Comparison of ENCODE assay signal across 8 cellular contexts in the genomic region with DNA sequence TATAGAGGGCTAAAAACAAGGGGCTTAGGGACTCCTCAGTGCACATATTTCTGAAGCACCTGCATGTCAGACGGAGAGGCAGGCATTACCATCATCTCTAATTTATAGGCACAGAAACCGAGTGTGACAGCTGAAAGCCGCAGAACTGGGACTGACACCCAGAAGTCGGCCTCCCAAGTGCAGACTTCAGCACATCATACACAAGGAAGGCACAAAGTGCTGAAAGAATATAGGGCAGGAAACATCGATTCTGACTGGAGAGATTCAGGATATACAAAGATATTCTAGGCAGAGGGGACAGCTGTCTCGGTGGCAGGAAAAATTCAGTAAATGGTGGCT. TPM values are rescaled to one million over a fixed set of nuclear protein-coding genes. Genes with fewer than 3 reads are reported as not detected.
DNase-seq lines count a peak whose midpoint lies in the region; ATAC-seq and TF ChIP-seq lines count a peak whose summit lies in the region.

No MANE protein-coding gene starts in this region.

- H3K4me1 Mint-ChIP-seq in activated naive CD4-positive, alpha-beta T cell treated with anti-CD3 and anti-CD28 coated beads, Interleukin-2, amount 10 ng/mL, durations not matched to agents 7 days and 5 days: peaks cover 41% of the 10 kb centered on the region
- peaks cover 24% of the 10 kb centered on the region for H3K4me1 Mint-ChIP-seq in activated T-helper 2 cell treated with anti-CD3 and anti-CD28 coated beads, Interferon-gamma antibody, Interleukin-2, Interleukin-4, amounts not matched to agents 10 μg/mL and 5 μg/mL and 100 μg/mL, durations not matched to agents 14 hours and 24 hours and 36 hours (ENCODE audit: low read depth)

- H3K9me3 Mint-ChIP-seq in activated naive CD4-positive, alpha-beta T cell treated with anti-CD3 and anti-CD28 coated beads, Interleukin-2, amount 10 ng/mL, durations not matched to agents 7 days and 5 days: no peaks in the 10 kb centered on the region
- no peaks in the 10 kb centered on the region for H3K9me3 Mint-ChIP-seq in activated T-helper 2 cell treated with anti-CD3 and anti-CD28 coated beads, Interferon-gamma antibody, Interleukin-2, Interleukin-4, amounts not matched to agents 10 μg/mL and 5 μg/mL and 100 μg/mL, durations not matched to agents 14 hours and 24 hours and 36 hours

- H3K4me3 Mint-ChIP-seq in activated naive CD4-positive, alpha-beta T cell treated with anti-CD3 and anti-CD28 coated beads, Interleukin-2, amount 10 ng/mL, durations not matched to agents 7 days and 5 days: peak overlapping the region; percentile 82
- peak overlapping the region; percentile 84 for H3K4me3 Mint-ChIP-seq in activated T-helper 2 cell treated with anti-CD3 and anti-CD28 coated beads, Interferon-gamma antibody, Interleukin-2, Interleukin-4, amounts not matched to agents 10 μg/mL and 5 μg/mL and 100 μg/mL, durations not matched to agents 14 hours and 24 hours and 36 hours (ENCODE audit: low read depth)

- no peak for TF ChIP-seq POLR2A in tibial nerve (IDR thresholded peaks at IDR 0.05)

- DNase-seq in activated naive CD4-positive, alpha-beta T cell treated with anti-CD3 and anti-CD28 coated beads, Interleukin-2, amount 10 ng/mL, durations not matched to agents 7 days and 5 days: no peak
- no peak for DNase-seq in activated naive CD4-positive, alpha-beta T cell (lab: John Stamatoyannopoulos, UW)
- DNase-seq in activated T-helper 2 cell treated with anti-CD3 and anti-CD28 coated beads, Interferon-gamma antibody, Interleukin-2, Interleukin-4, amounts not matched to agents 10 μg/mL and 5 μg/mL and 100 μg/mL, durations not matched to agents 14 hours and 24 hours and 36 hours (ENCODE audit: low spot score): no peak
- DNase-seq in left lung (no peak), tibial nerve (ENCODE audit: low spot score in 2 of 2) (no peak), NCI-H2081 treated with DMSO at 0.1 percent for 48 hours (lab: John Stamatoyannopoulos, UW) (no peak)

- TF ChIP-seq CTCF in left lung (IDR thresholded peaks at IDR 0.05) (no peak), tibial nerve (IDR thresholded peaks at IDR 0.05) (no peak)

- peaks cover 27% of the 10 kb centered on the region for H3K36me3 Mint-ChIP-seq in activated naive CD4-positive, alpha-beta T cell treated with anti-CD3 and anti-CD28 coated beads, Interleukin-2, amount 10 ng/mL, durations not matched to agents 7 days and 5 days
- H3K36me3 Mint-ChIP-seq in activated T-helper 2 cell treated with anti-CD3 and anti-CD28 coated beads, Interferon-gamma antibody, Interleukin-2, Interleukin-4, amounts not matched to agents 10 μg/mL and 5 μg/mL and 100 μg/mL, durations not matched to agents 14 hours and 24 hours and 36 hours (ENCODE audit: low read depth): peaks cover 58% of the 10 kb centered on the region

- 58 to 61% methylated on average over 6 of the region's 6 CpGs for whole genome bisulfite sequencing in tibial nerve, 2 donors

- H3K4me3 ChIP-seq in left lung: peak overlapping the region in 1 of 2 donors; percentile 68
- peak overlapping the region in 2 of 4 donors; percentile 57 to 77 for H3K4me3 ChIP-seq in tibial nerve

- no peak for ATAC-seq in left lung
- no peak for ATAC-seq in HG03342 (IDR thresholded peaks at IDR 0.05; ENCODE audit: unreplicated experiment)
- no peak for ATAC-seq in HG02642 (IDR thresholded peaks at IDR 0.05; ENCODE audit: poor library complexity, unreplicated experiment)

- intact Hi-C loops in activated T-helper 2 cell treated with anti-CD3 and anti-CD28 coated beads, Interferon-gamma antibody, Interleukin-2, Interleukin-4, amounts not matched to agents 10 μg/mL and 5 μg/mL and 100 μg/mL, durations not matched to agents 14 hours and 24 hours and 36 hours (cut with micrococcal nuclease): loop anchor here (1.0 to 10.0 kb wide), 7 partner anchors 11 to 722 kb away; partner anchors contain the start of genes MCCC2, MRPS27 and PTCD2
- intact Hi-C loops in left lung (cut with DNase I): no loop called here

- H3K9me3 ChIP-seq in left lung (no peaks in the 10 kb centered on the region), tibial nerve (no peaks in the 10 kb centered on the region)

- H3K36me3 ChIP-seq in left lung: peaks cover 0 to 45% of the 10 kb centered on the region in 2 donors
- peaks cover 0 to 34% (median 0%) of the 10 kb centered on the region in 3 donors for H3K36me3 ChIP-seq in tibial nerve

- H3K27me3 Mint-ChIP-seq in activated naive CD4-positive, alpha-beta T cell treated with anti-CD3 and anti-CD28 coated beads, Interleukin-2, amount 10 ng/mL, durations not matched to agents 7 days and 5 days: no peaks in the 10 kb centered on the region
- no peaks in the 10 kb centered on the region for H3K27me3 Mint-ChIP-seq in activated T-helper 2 cell treated with anti-CD3 and anti-CD28 coated beads, Interferon-gamma antibody, Interleukin-2, Interleukin-4, amounts not matched to agents 10 μg/mL and 5 μg/mL and 100 μg/mL, durations not matched to agents 14 hours and 24 hours and 36 hours (ENCODE audit: low read depth)

- peak overlapping the region; percentile 15 to 96 for H3K27ac ChIP-seq in left lung
- peak overlapping the region; percentile 33 to 96 (median 90) for H3K27ac ChIP-seq in tibial nerve

- H3K27me3 ChIP-seq in left lung (no peaks in the 10 kb centered on the region), tibial nerve (no peaks in the 10 kb centered on the region)

- CTCF ChIA-PET in activated naive CD4-positive, alpha-beta T cell treated with anti-CD3 and anti-CD28 coated beads, Interleukin-2, amount 10 ng/mL, durations not matched to agents 7 days and 5 days (lab: Charles Lee): interaction anchor here (0.9 to 1.5 kb wide), 11 partner anchors 9 to 526 kb away, joined by 3 to 6 read pairs (median 4); partner anchors contain the start of genes MRPS27 and PTCD2

- peak overlapping the region; percentile 95 for H3K27ac Mint-ChIP-seq in activated naive CD4-positive, alpha-beta T cell treated with anti-CD3 and anti-CD28 coated beads, Interleukin-2, amount 10 ng/mL, durations not matched to agents 7 days and 5 days
- peak overlapping the region; percentile 89 for H3K27ac Mint-ChIP-seq in activated T-helper 2 cell treated with anti-CD3 and anti-CD28 coated beads, Interferon-gamma antibody, Interleukin-2, Interleukin-4, amounts not matched to agents 10 μg/mL and 5 μg/mL and 100 μg/mL, durations not matched to agents 14 hours and 24 hours and 36 hours

- TF ChIP-seq EP300 in tibial nerve (IDR thresholded peaks at IDR 0.05): no peak

- H3K4me1 ChIP-seq in left lung (peaks cover 2 to 14% of the 10 kb centered on the region in 2 donors), tibial nerve (peaks cover 0 to 33% (median 4%) of the 10 kb centered on the region in 4 donors)

RNA-seq across cellular contexts. Expression of gene MRPS27, which starts 11.2 kb away (rescaled TPM):
- 96.8 and 98.4 TPM in 2 replicates for total RNA-seq in activated T-helper 2 cell treated with anti-CD3 and anti-CD28 coated beads, Interferon-gamma antibody, Interleukin-2, Interleukin-4, amounts not matched to agents 10 μg/mL and 5 μg/mL and 100 μg/mL, durations not matched to agents 14 hours and 24 hours and 36 hours
- total RNA-seq in left lung (10 to 100 TPM; 44.1 to 46.2 TPM), tibial nerve (10 to 100 TPM; 44.4 to 59.0 (median 47.4) TPM)

RNA-seq across cellular contexts. Expression of gene PTCD2, which starts 11.4 kb away (rescaled TPM):
- 14.7 and 16.8 TPM in 2 replicates for total RNA-seq in activated T-helper 2 cell treated with anti-CD3 and anti-CD28 coated beads, Interferon-gamma antibody, Interleukin-2, Interleukin-4, amounts not matched to agents 10 μg/mL and 5 μg/mL and 100 μg/mL, durations not matched to agents 14 hours and 24 hours and 36 hours
- total RNA-seq in left lung (1 to 10 TPM; 7.6 to 7.9 TPM), tibial nerve (10 to 100 TPM in 3 of 4 donors, 1 to 10 TPM in 1; 6.3 to 17.4 (median 11.8) TPM)
